ENCODE assay signal across 15 cellular contexts in the genomic region with DNA sequence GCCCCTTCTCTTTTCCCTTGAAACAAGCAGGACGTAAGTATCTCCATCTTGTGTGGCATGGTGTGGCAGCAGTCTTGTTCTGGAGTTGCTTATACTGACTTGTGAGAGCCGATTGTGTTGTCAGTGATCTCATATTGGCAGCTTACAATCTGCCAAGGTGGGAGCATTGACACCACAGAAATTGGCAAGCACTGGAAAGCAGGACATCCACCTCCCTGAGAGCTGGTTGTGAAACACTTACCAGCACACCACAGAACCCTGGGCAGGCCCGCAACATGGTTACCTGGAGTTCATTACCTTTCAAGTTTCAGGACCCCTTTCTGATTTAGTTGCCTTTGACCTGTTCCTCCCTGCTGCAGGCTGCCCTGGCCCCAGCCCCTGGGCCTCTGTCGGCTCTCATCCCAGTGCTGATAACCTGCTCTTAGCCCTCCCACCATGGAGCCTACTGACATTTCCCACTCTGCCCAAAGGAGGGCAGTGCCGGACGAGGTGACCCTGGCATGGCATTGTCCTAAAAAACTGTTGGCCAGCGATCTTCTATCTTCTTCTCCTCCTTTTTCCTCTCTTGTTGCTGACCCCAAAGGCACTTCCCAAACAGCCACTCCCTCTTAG. TPM values are rescaled to one million over a fixed set of nuclear protein-coding genes. Genes with fewer than 3 reads are reported as not detected.
DNase-seq lines count a peak whose midpoint lies in the region; ATAC-seq and TF ChIP-seq lines count a peak whose summit lies in the region.
"Had no signal": no experiment of that assay in that cellular context is flagged by ENCODE, and none has a peak within 500 bp of the region (broad histone marks: within the 10 kb centered on the region; RNA-seq: fewer than 3 reads in every experiment).

No MANE protein-coding gene starts in this region.

- peaks cover 0 to 28% of the 10 kb centered on the region in 2 donors for H3K4me1 ChIP-seq in right atrium auricular region
- H3K4me1 ChIP-seq in Peyer's patch: no peaks in the 10 kb centered on the region
- H3K4me1 ChIP-seq: lower lobe of right lung had no signal

- H3K27ac ChIP-seq in right atrium auricular region: no peak overlapping the region
- H3K27ac ChIP-seq in Peyer's patch: no peak overlapping the region
- H3K27ac ChIP-seq: lower lobe of right lung, neutrophil had no signal

- TF ChIP-seq POLR2A in Peyer's patch (IDR thresholded peaks at IDR 0.05): no peak

- TF ChIP-seq CTCF in right atrium auricular region (IDR thresholded peaks at IDR 0.05) (no peak), Peyer's patch (IDR thresholded peaks at IDR 0.05) (no peak), GM13976 (IDR thresholded peaks at IDR 0.05; ENCODE audit: borderline replicate concordance, control extremely low read depth, extremely low read depth, insufficient read depth, missing control alignments) (no peak)

- peak; percentile 60 for DNase-seq in Right ventricle myocardium inferior (ENCODE audit: missing footprints)
- no peak for DNase-seq in right atrium auricular region (ENCODE audit: low spot score)
- DNase-seq in Peyer's patch: peak in 2 of 3 donors; percentile 29 to 34
- peak; percentile 73 for DNase-seq in left lobe of liver (ENCODE audit: low spot score)
- DNase-seq in Ammon's horn (ENCODE audit: low spot score): no peak
- no peak for DNase-seq in GM13976 (ENCODE audit: low spot score)
- DNase-seq in pons (ENCODE audit: low spot score): no peak
- DNase-seq: activated CD8-positive, alpha-beta T cell treated with anti-CD3 and anti-CD28 coated beads, Interleukin-2, amount 10 ng/mL, durations not matched to agents 7 days and 5 days; DMS 273 treated with DMSO at 0.1 percent for 48 hours; lower lobe of right lung; NCI-H1436 treated with DMSO at 0.1 percent for 48 hours; NCI-H446 treated with DMSO at 0.1 percent for 48 hours; stimulated activated CD4-positive, alpha-beta T cell treated with anti-CD3 and anti-CD28 coated beads, Interleukin-12 subunit alpha, Interleukin-12 subunit beta, amount 100 ng/mL, for 4 hours had no signal

- H3K27me3 ChIP-seq in right atrium auricular region: no peaks in the 10 kb centered on the region
- no peaks in the 10 kb centered on the region for H3K27me3 ChIP-seq in Peyer's patch

- in situ Hi-C loops in GM13976 (cut with MboI; ENCODE audit: low sequenced_read_pairs, unreplicated experiment): no loop called here

- intact Hi-C loops in Right ventricle myocardium inferior (cut with DNase I): no loop called here

- no peak for ATAC-seq in Right ventricle myocardium inferior
- peak; percentile 90 for ATAC-seq in left lobe of liver
- ATAC-seq in HG03432 (IDR thresholded peaks at IDR 0.05; ENCODE audit: unreplicated experiment): no peak
- ATAC-seq: activated CD8-positive, alpha-beta T cell treated with anti-CD3 and anti-CD28 coated beads, Interleukin-2, amount 10 ng/mL, durations not matched to agents 7 days and 5 days; lower lobe of right lung had no signal

- no peaks in the 10 kb centered on the region for H3K36me3 ChIP-seq in right atrium auricular region
- no peaks in the 10 kb centered on the region for H3K36me3 ChIP-seq in Peyer's patch
- H3K36me3 ChIP-seq: lower lobe of right lung, neutrophil had no signal

- H3K4me3 ChIP-seq in right atrium auricular region (no peak overlapping the region), Peyer's patch (no peak overlapping the region)
- H3K4me3 ChIP-seq: lower lobe of right lung had no signal

- H3K9me3 ChIP-seq in right atrium auricular region: no peaks in the 10 kb centered on the region
- H3K9me3 ChIP-seq in Peyer's patch: no peaks in the 10 kb centered on the region
- H3K9me3 ChIP-seq: lower lobe of right lung, neutrophil had no signal

RNA-seq across cellular contexts. Expression of a gene that starts 10.6 kb away (rescaled TPM):
- total RNA-seq in Right ventricle myocardium inferior (0.14 TPM), right atrium auricular region (under 1 TPM; 0.12 to 0.15 TPM), Peyer's patch (not detected), left lobe of liver (37.9 TPM)
- total RNA-seq: activated CD8-positive, alpha-beta T cell treated with anti-CD3 and anti-CD28 coated beads, Interleukin-2, amount 10 ng/mL, durations not matched to agents 7 days and 5 days had no signal

Comparison
In these comparisons a context has a peak if more than half of its experiments do, and no peak if none do; other contexts are left out.
1. DNase-seq: peak in Right ventricle myocardium inferior (single experiment), Peyer's patch (2 of 3) and left lobe of liver (single experiment); none in right atrium auricular region (single experiment), Ammon's horn (single experiment), GM13976 (single experiment) and pons (single experiment).
2. RNA of a gene that starts 10.6 kb away (total RNA-seq): 37.9 TPM in left lobe of liver (single experiment); 0.12 to 0.15 TPM in right atrium auricular region, 0.14 TPM in Right ventricle myocardium inferior (single experiment) and not detected in Peyer's patch; every median in the first group is over 10 times any median in the second.